10 cellular contexts compared by ENCODE assay signal in the genomic region with DNA sequence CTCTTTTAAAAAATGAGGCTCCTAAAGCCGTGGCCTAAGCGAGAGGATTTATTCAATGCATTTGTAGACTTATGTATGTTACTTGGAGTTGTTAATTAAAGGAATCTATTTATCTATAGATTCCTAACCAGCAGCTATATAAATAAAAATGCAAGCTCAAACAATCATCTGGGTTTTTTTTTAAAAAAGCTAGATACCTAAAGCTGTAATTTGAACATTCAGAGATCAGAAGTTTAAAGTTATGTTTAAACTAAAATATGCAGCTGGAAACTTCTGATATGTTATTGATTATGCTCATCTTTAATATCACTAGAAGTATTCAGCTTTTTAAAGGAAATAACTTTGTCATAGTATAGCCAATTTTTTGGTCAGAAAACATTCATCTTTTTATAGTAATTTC. TPM values are rescaled to one million over a fixed set of nuclear protein-coding genes. Genes with fewer than 3 reads are reported as not detected.
DNase-seq lines count a peak whose midpoint lies in the region; ATAC-seq and TF ChIP-seq lines count a peak whose summit lies in the region.
"Had no signal": no experiment of that assay in that cellular context is flagged by ENCODE, and none has a peak within 500 bp of the region (broad histone marks: within the 10 kb centered on the region; RNA-seq: fewer than 3 reads in every experiment).

No MANE protein-coding gene starts in this region.

- peaks cover 42% of the 10 kb centered on the region for H3K4me1 Mint-ChIP-seq in neural crest cell
- peaks cover 35% of the 10 kb centered on the region for H3K4me1 Mint-ChIP-seq in CD8-positive, alpha-beta T cell (ENCODE audit: low read depth)

- POLR2A ChIA-PET in A673 (lab: Charles Lee; ENCODE audit: low non-redundant PET), result interaction anchor here (0.6 to 0.7 kb wide), 2 partner anchors 9 to 832 kb away, joined by 4 to 10 read pairs; no protein-coding TSS in a partner anchor
- POLR2A ChIA-PET in PC-9 (lab: Charles Lee; ENCODE audit: unreplicated experiment), result interaction anchor here (0.6 to 0.7 kb wide), 2 partner anchors 74 to 961 kb away, joined by 4 to 7 read pairs; no protein-coding TSS in a partner anchor
- POLR2A ChIA-PET in CD8-positive, alpha-beta T cell (lab: Charles Lee), result interaction anchor here (0.6 kb wide), 1 partner anchor 314 kb away, joined by 6 read pairs; no protein-coding TSS in a partner anchor

- H3K4me3 ChIP-seq in A673 (ENCODE audit: low read depth, low read length, poor library complexity, severe bottlenecking), result peak overlapping the region; percentile 59
- peak overlapping the region; percentile 72 for H3K4me3 ChIP-seq in PC-9
- H3K4me3 ChIP-seq in esophagus (ENCODE audit: low read depth in 1 of 2, low read length in 2 of 2), result peak overlapping the region; percentile 68 to 85
- no peak overlapping the region for H3K4me3 ChIP-seq in CD8-positive, alpha-beta T cell (ENCODE audit: low read depth, low read length)

- H3K36me3 ChIP-seq in A673 (ENCODE audit: insufficient read depth, low read length, poor library complexity, severe bottlenecking) (peaks cover 33% of the 10 kb centered on the region), PC-9 (ENCODE audit: low read depth) (no peaks in the 10 kb centered on the region), esophagus (ENCODE audit: control insufficient read depth in 2 of 2, insufficient read depth in 2 of 2, low read length in 1 of 2) (no peaks in the 10 kb centered on the region)
- no peaks in the 10 kb centered on the region for H3K36me3 ChIP-seq in CD8-positive, alpha-beta T cell (ENCODE audit: insufficient read depth, low read length)

- H3K9me3 Mint-ChIP-seq in neural crest cell, result no peaks in the 10 kb centered on the region
- H3K9me3 Mint-ChIP-seq in CD8-positive, alpha-beta T cell, result no peaks in the 10 kb centered on the region

- BruUV-seq in A673 (replicated peaks; lab: Mats Ljungman, UMichigan), result no TSS peak
- no TSS peak for BruUV-seq in PC-9 (replicated peaks; lab: Mats Ljungman, UMichigan)

- peaks cover 13% of the 10 kb centered on the region for H3K4me1 ChIP-seq in A673 (ENCODE audit: insufficient read depth, low read length, poor library complexity, severe bottlenecking)
- H3K4me1 ChIP-seq in PC-9 (replicated peaks; ENCODE audit: insufficient read depth), result peaks cover 13% of the 10 kb centered on the region
- H3K4me1 ChIP-seq in esophagus (ENCODE audit: control insufficient read depth in 2 of 2, insufficient read depth in 2 of 2, low read length in 1 of 2), result no peaks in the 10 kb centered on the region
- peaks cover 13% of the 10 kb centered on the region for H3K4me1 ChIP-seq in CD8-positive, alpha-beta T cell (ENCODE audit: insufficient read depth, low read length)

- peak overlapping the region; percentile 99 for H3K4me2 ChIP-seq in PC-9

- H3F3A ChIP-seq in PC-9 (ENCODE audit: insufficient read depth, low read depth), result peaks cover 6% of the 10 kb centered on the region

- DNase-seq in A673 (ENCODE audit: low spot score), result no peak
- no peak for DNase-seq in PC-9
- DNase-seq in neural crest cell (ENCODE audit: low read depth, low spot score), result no peak
- DNase-seq in CD8-positive, alpha-beta T cell, result no peak
- DNase-seq in activated CD8-positive, alpha-beta memory T cell treated with anti-CD3 and anti-CD28 coated beads for 24 hours, result no peak
- no peak for DNase-seq in stimulated activated CD4-positive, alpha-beta T cell treated with anti-CD3 and anti-CD28 coated beads, Interleukin-1b, Interleukin-23, amount 100 ng/mL, for 48 hours
- DNase-seq: effector memory CD4-positive, alpha-beta T cell had no signal

- peak overlapping the region; percentile 94 for H2AFZ ChIP-seq in PC-9

- H3K27me3 ChIP-seq in A673 (replicated peaks; ENCODE audit: insufficient read depth, low read depth, low read length, poor library complexity), result no peaks in the 10 kb centered on the region
- H3K27me3 ChIP-seq in PC-9 (ENCODE audit: insufficient read depth, low read depth), result no peaks in the 10 kb centered on the region
- H3K27me3 ChIP-seq in esophagus (ENCODE audit: control insufficient read depth in 1 of 2, insufficient read depth in 2 of 2, low read length in 2 of 2), result no peaks in the 10 kb centered on the region
- peaks cover 18% of the 10 kb centered on the region for H3K27me3 ChIP-seq in CD8-positive, alpha-beta T cell (ENCODE audit: insufficient read depth, low read length)

- no peaks in the 10 kb centered on the region for H4K20me1 ChIP-seq in PC-9 (ENCODE audit: insufficient read depth)

- H3K9me3 ChIP-seq in A673 (ENCODE audit: low read depth, low read length, poor library complexity, severe bottlenecking) (no peaks in the 10 kb centered on the region), PC-9 (ENCODE audit: insufficient read depth, low read depth) (no peaks in the 10 kb centered on the region), esophagus (ENCODE audit: control insufficient read depth in 2 of 2, insufficient read depth in 1 of 2, low read depth in 1 of 2, low read length in 1 of 2) (no peaks in the 10 kb centered on the region)
- no peaks in the 10 kb centered on the region for H3K9me3 ChIP-seq in CD8-positive, alpha-beta T cell (ENCODE audit: low read length)

- H3K27ac ChIP-seq in A673 (ENCODE audit: low read depth, low read length, poor library complexity, severe bottlenecking) (peak overlapping the region; percentile 95), PC-9 (no peak overlapping the region), esophagus (ENCODE audit: low read depth in 2 of 2, low read length in 1 of 2) (peak overlapping the region in 1 of 2 donors; percentile 97)
- H3K27ac ChIP-seq in CD8-positive, alpha-beta T cell (ENCODE audit: low read depth, low read length), result no peak overlapping the region

- peaks cover 21% of the 10 kb centered on the region for H3K36me3 Mint-ChIP-seq in neural crest cell (ENCODE audit: low read depth)
- no peaks in the 10 kb centered on the region for H3K36me3 Mint-ChIP-seq in CD8-positive, alpha-beta T cell

- ATAC-seq in CD8-positive, alpha-beta T cell, result no peak
- ATAC-seq in HG03045 (IDR thresholded peaks at IDR 0.05; ENCODE audit: unreplicated experiment), result no peak
- ATAC-seq: sciatic nerve had no signal

- CTCF ChIA-PET in A673 (lab: Charles Lee) (interaction anchor here (0.6 kb wide), 1 partner anchor 140 kb away, joined by 3 read pairs; no protein-coding TSS in a partner anchor), PC-9 (lab: Charles Lee) (interaction anchor here (0.6 kb wide), 1 partner anchor 59 kb away, joined by 3 read pairs; no protein-coding TSS in a partner anchor)
- CTCF ChIA-PET in CD8-positive, alpha-beta T cell (lab: Charles Lee), result interaction anchor here (0.5 kb wide), 1 partner anchor 164 kb away, joined by 3 read pairs; no protein-coding TSS in a partner anchor

- H3K4me3 Mint-ChIP-seq in neural crest cell, result peak overlapping the region; percentile 96
- no peak overlapping the region for H3K4me3 Mint-ChIP-seq in CD8-positive, alpha-beta T cell

- H3K79me2 ChIP-seq in PC-9 (ENCODE audit: low read depth), result no peaks in the 10 kb centered on the region

- TF ChIP-seq CTCF in A673 (conservative IDR thresholded peaks at IDR 0.05; ENCODE audit: low read depth, low read length) (no peak), PC-9 (conservative IDR thresholded peaks at IDR 0.05) (no peak), neural crest cell (conservative IDR thresholded peaks at IDR 0.05) (no peak)
- TF ChIP-seq CTCF in CD8-positive, alpha-beta T cell (IDR thresholded peaks at IDR 0.05), result no peak

- intact Hi-C loops in A673 (cut with micrococcal nuclease; ENCODE audit: unreplicated experiment) (loop anchor here (2.0 to 10.0 kb wide), 3 partner anchors 139 to 1219 kb away; no protein-coding TSS in a partner anchor), PC-9 (cut with micrococcal nuclease; ENCODE audit: unreplicated experiment) (loop anchor here (1.0 kb wide), 1 partner anchor 59 kb away; no protein-coding TSS in a partner anchor)
- intact Hi-C loops in CD8-positive, alpha-beta T cell (cut with DNase I, micrococcal nuclease), result no loop called here

- peaks cover 89% of the 10 kb centered on the region for H3K27me3 Mint-ChIP-seq in neural crest cell (ENCODE audit: low read depth)
- H3K27me3 Mint-ChIP-seq in CD8-positive, alpha-beta T cell (ENCODE audit: low read depth), result peaks cover 70% of the 10 kb centered on the region

- H3K9me2 ChIP-seq in PC-9 (ENCODE audit: insufficient read depth), result no peaks in the 10 kb centered on the region

- peak overlapping the region; percentile 73 for H3K27ac Mint-ChIP-seq in neural crest cell (ENCODE audit: unreplicated experiment)
- H3K27ac Mint-ChIP-seq in CD8-positive, alpha-beta T cell, result no peak overlapping the region

- WGBS in esophagus, 2 donors, result 6 to 17% methylated on average over 2 of the region's 2 CpGs

RNA-seq across cellular contexts. Expression of gene MEIS1, which starts 1.0 kb away (rescaled TPM):
- total RNA-seq in A673 (2021), result 89.4 and 103 TPM in 2 replicates
- total RNA-seq in PC-9 (2021), result 5.4 and 9.1 TPM in 2 replicates
- polyA plus RNA-seq in esophagus, result 10 to 100 TPM; 16.8 to 30.4 TPM
- 101 and 107 TPM in 2 replicates for total RNA-seq in neural crest cell
- total RNA-seq in CD8-positive, alpha-beta T cell, result not detected

Comparison
In these comparisons a context has a peak if more than half of its experiments do, and no peak if none do; other contexts are left out.
1. intact Hi-C loops: an anchor here in A673 (2.0 to 10.0 kb wide) and PC-9 (1.0 kb wide); none called in CD8-positive, alpha-beta T cell.